ENCODE assay signal across 8 cellular contexts in the genomic region with DNA sequence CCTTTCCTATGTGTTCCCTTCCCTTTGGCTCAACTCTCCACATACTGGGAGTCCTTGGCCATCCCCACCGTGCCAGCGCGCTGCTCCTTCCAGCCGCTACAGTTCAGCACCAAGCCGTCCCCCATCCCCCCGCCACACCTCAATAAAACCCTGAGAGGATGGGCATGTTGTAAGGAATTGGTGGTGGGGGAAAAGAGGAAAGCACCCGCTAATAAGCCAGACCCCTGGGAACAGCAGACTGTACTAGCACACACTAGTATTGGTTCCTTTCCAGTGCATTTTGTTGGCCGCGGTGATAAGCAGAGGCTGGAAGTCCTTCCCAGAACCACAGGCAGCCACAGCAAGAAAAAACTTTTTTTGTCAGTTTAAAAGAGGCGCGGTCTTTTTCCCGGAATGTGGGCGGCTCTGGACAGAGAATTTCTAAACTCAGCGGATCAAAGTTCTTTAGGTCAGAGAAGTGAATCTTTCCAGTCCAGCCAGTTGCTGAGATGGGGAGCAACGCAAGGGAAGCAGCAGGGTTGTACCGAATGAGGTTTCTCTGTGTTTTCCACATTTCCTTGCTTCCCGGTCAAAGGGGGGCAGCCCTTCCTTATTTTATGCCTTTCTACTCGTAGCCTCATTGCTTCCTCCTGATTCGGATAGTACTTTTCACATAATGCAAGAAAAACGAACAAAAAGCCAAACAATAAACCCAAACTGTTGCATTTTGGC. TPM values are rescaled to one million over a fixed set of nuclear protein-coding genes. Genes with fewer than 3 reads are reported as not detected.
A peak's percentile ranks its signal among the peaks of the same experiment; 100 is the strongest.
DNase-seq lines count a peak whose midpoint lies in the region; ATAC-seq and TF ChIP-seq lines count a peak whose summit lies in the region.

No MANE protein-coding gene starts in this region.

- peaks cover 4% of the 10 kb centered on the region for H3K79me2 ChIP-seq in trophoblast cell (ENCODE audit: control insufficient read depth, insufficient read depth, low read length, poor library complexity)

- peak overlapping the region in 6 of 7 donors; percentile 34 to 81 (median 71) for H3K4me3 Mint-ChIP-seq in CD8-positive, alpha-beta memory T cell

- no peak overlapping the region for H2AFZ ChIP-seq in trophoblast cell (ENCODE audit: insufficient read depth, low read length, poor library complexity)

- H2BK120ac ChIP-seq in trophoblast cell (ENCODE audit: insufficient read depth, low read length, poor library complexity), result no peak overlapping the region

- CTCF ChIA-PET in CD8-positive, alpha-beta memory T cell (lab: Charles Lee), result no interaction called here

- H3K36me3 ChIP-seq in CD8-positive, alpha-beta memory T cell (ENCODE audit: insufficient read depth, low read length), result no peaks in the 10 kb centered on the region
- H3K36me3 ChIP-seq in trophoblast cell (ENCODE audit: control insufficient read depth in 1 of 2, insufficient read depth in 2 of 2, low read length in 2 of 2), result no peaks in the 10 kb centered on the region

- WGBS in trophoblast cell (ENCODE audit: extremely low coverage, insufficient coverage, insufficient read length), result no CpG with 5 or more reads among the region's 20 CpGs

- H3K27ac ChIP-seq in CD8-positive, alpha-beta memory T cell (ENCODE audit: low read depth, low read length), result no peak overlapping the region
- H3K27ac ChIP-seq in trophoblast cell (ENCODE audit: low read depth, low read length), result no peak overlapping the region

- H3K27ac Mint-ChIP-seq in CD8-positive, alpha-beta memory T cell, result peak overlapping the region in 1 of 8 donors; percentile 11

- peak; percentile 14 for TF ChIP-seq CTCF in fibroblast of villous mesenchyme (IDR thresholded peaks at IDR 0.05; ENCODE audit: insufficient read depth, low read depth, low read length)

- H3K9me3 ChIP-seq in CD8-positive, alpha-beta memory T cell (ENCODE audit: low read length), result no peaks in the 10 kb centered on the region
- H3K9me3 ChIP-seq in trophoblast cell (ENCODE audit: insufficient read depth, low read depth, low read length), result no peaks in the 10 kb centered on the region

- ATAC-seq in HG03469 (IDR thresholded peaks at IDR 0.05; ENCODE audit: unreplicated experiment) (no peak), GM18498 (IDR thresholded peaks at IDR 0.05; ENCODE audit: unreplicated experiment) (no peak), HG03095 (IDR thresholded peaks at IDR 0.05; ENCODE audit: unreplicated experiment) (no peak)

- H3K4me1 Mint-ChIP-seq in CD8-positive, alpha-beta memory T cell, result peaks cover 13 to 22% (median 21%) of the 10 kb centered on the region in 3 donors

- no peak overlapping the region for H4K91ac ChIP-seq in trophoblast cell (ENCODE audit: low read depth, low read length)

- H3K18ac ChIP-seq in trophoblast cell (ENCODE audit: low read length), result no peak overlapping the region

- H3K14ac ChIP-seq in trophoblast cell (ENCODE audit: low read length), result no peak overlapping the region

- peaks cover 0 to 3% (median 0%) of the 10 kb centered on the region in 3 donors for H3K36me3 Mint-ChIP-seq in CD8-positive, alpha-beta memory T cell

- H2BK5ac ChIP-seq in trophoblast cell (ENCODE audit: low read depth, low read length, poor library complexity), result no peak overlapping the region

- no peak overlapping the region for H3K4me3 ChIP-seq in CD8-positive, alpha-beta memory T cell (ENCODE audit: low read length)
- peak overlapping the region; percentile 68 for H3K4me3 ChIP-seq in fibroblast of villous mesenchyme (ENCODE audit: low read depth, low read length)
- peak overlapping the region; percentile 35 for H3K4me3 ChIP-seq in trophoblast cell (ENCODE audit: low read depth, low read length)

- H3K4me1 ChIP-seq in CD8-positive, alpha-beta memory T cell (ENCODE audit: insufficient read depth, low read length), result no peaks in the 10 kb centered on the region
- peaks cover 11 to 12% of the 10 kb centered on the region in 2 experiments for H3K4me1 ChIP-seq in trophoblast cell (ENCODE audit: control insufficient read depth in 1 of 2, insufficient read depth in 2 of 2, low read length in 2 of 2)

- no peak for DNase-seq in CD8-positive, alpha-beta memory T cell
- DNase-seq in SK-N-DZ (ENCODE audit: low spot score) (peak; percentile 8), fibroblast of villous mesenchyme (ENCODE audit: low read depth) (peak; percentile 51), trophoblast cell (peak in 1 of 2 donors; percentile 7), middle frontal gyrus (ENCODE audit: extremely low spot score, low spot score) (no peak)

- H3K23ac ChIP-seq in trophoblast cell (ENCODE audit: low read length), result no peak overlapping the region

- peaks cover 0 to 6% (median 4%) of the 10 kb centered on the region in 5 donors for H3K9me3 Mint-ChIP-seq in CD8-positive, alpha-beta memory T cell

- no peak overlapping the region for H4K12ac ChIP-seq in trophoblast cell (ENCODE audit: low read depth, low read length)

- peaks cover 14% of the 10 kb centered on the region for H3K79me1 ChIP-seq in trophoblast cell (ENCODE audit: low read length)

- no peak overlapping the region for H2BK12ac ChIP-seq in trophoblast cell (ENCODE audit: low read length)

- H3K4ac ChIP-seq in trophoblast cell (ENCODE audit: low read depth, low read length), result no peak overlapping the region

- H4K8ac ChIP-seq in trophoblast cell (ENCODE audit: low read depth, low read length), result no peak overlapping the region

- H3K9ac ChIP-seq in trophoblast cell (ENCODE audit: low read length), result no peak overlapping the region

- peaks cover 4% of the 10 kb centered on the region for H3K27me3 ChIP-seq in CD8-positive, alpha-beta memory T cell (ENCODE audit: insufficient read depth, low read length, poor library complexity, severe bottlenecking)
- H3K27me3 ChIP-seq in trophoblast cell (ENCODE audit: insufficient read depth, low read length), result peaks cover 14% of the 10 kb centered on the region

- H2AK5ac ChIP-seq in trophoblast cell (ENCODE audit: low read length), result no peak overlapping the region

- H3K27me3 Mint-ChIP-seq in CD8-positive, alpha-beta memory T cell, result peaks cover 25 to 46% of the 10 kb centered on the region in 2 donors

- H3K4me2 ChIP-seq in trophoblast cell (ENCODE audit: low read length), result peak overlapping the region; percentile 100

- POLR2A ChIA-PET in CD8-positive, alpha-beta memory T cell (lab: Charles Lee), result no interaction called here

RNA-seq across cellular contexts. Expression of a gene that starts 2.1 kb away (rescaled TPM):
- total RNA-seq in CD8-positive, alpha-beta memory T cell, result not detected
- polyA plus RNA-seq in CD8-positive, alpha-beta memory T cell, result not detected
- polyA plus RNA-seq in SK-N-DZ (2014; cell fraction: cytosol; rRNA removed), result 1.00 and 2.3 TPM in 2 replicates
- polyA plus RNA-seq in SK-N-DZ (2014; cell fraction: nucleus; rRNA removed), result 0.19 and 1.2 TPM in 2 replicates
- total RNA-seq in fibroblast of villous mesenchyme, result 9.9 and 11.3 TPM in 2 replicates
- polyA plus RNA-seq in trophoblast cell (2013), result 1.4 and 1.5 TPM in 2 replicates

Comparison
In these comparisons a context has a peak if more than half of its experiments do, and no peak if none do; other contexts are left out.
1. DNase-seq: peak in SK-N-DZ (single experiment) and fibroblast of villous mesenchyme (single experiment); none in CD8-positive, alpha-beta memory T cell (0 of 5) and middle frontal gyrus (single experiment).
2. RNA of a gene that starts 2.1 kb away (total RNA-seq): 9.9 to 11.3 TPM in fibroblast of villous mesenchyme; not detected in CD8-positive, alpha-beta memory T cell; every median in the first group is over 10 times any median in the second.